In the genomic region with DNA sequence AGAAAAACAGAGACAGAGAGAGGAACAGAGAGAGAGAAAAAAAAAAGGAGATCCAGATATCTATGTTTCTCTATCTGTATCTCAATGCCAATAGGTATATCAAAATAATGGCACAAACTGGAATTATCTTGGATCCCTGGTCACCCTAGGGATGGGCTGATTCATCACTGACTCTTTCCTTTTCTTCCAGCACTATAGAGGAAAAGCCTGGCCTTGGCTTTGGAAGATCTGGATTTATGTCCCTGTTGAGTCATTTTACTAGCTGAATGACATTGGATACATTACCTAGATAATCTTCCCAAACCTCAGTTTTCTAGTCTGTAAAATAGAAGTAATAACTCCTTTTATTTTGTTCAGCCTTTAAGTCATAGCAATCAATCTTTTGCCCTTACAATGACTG, we compare ENCODE assay signal across 25 cellular contexts.
"Had no signal": no experiment of that assay in that cellular context is flagged by ENCODE, and none has a peak within 500 bp of the region (broad histone marks: within the 10 kb centered on the region; RNA-seq: fewer than 3 reads in every experiment).

No MANE protein-coding gene starts in this region.

- H3K4me3 Mint-ChIP-seq: mesothelial cell of epicardium; naive B cell; natural killer cell; nephron progenitor cell; stimulated activated naive B cell treated with anti-CD40 and anti-IgM and Interleukin-4, amounts not matched to agents 10 μg/mL and 1 μg/mL and 100 μg/mL, for 72 hours had no signal

- H3K9me3 Mint-ChIP-seq: mesothelial cell of epicardium; naive B cell; natural killer cell; nephron progenitor cell; stimulated activated naive B cell treated with anti-CD40 and anti-IgM and Interleukin-4, amounts not matched to agents 10 μg/mL and 1 μg/mL and 100 μg/mL, for 72 hours had no signal

- H3K4me1 Mint-ChIP-seq: mesothelial cell of epicardium; naive B cell; natural killer cell; stimulated activated naive B cell treated with anti-CD40 and anti-IgM and Interleukin-4, amounts not matched to agents 10 μg/mL and 1 μg/mL and 100 μg/mL, for 72 hours had no signal

- H3K27me3 ChIP-seq: pancreas, stomach, testis, thyroid gland, transverse colon, upper lobe of left lung, vagina had no signal

- DNase-seq: islet precursor cell; left ventricle myocardium inferior; mesendoderm; naive B cell; natural killer cell; nephron progenitor cell; pancreas; posterior cingulate gyrus; retina; stimulated activated CD4-positive, alpha-beta T cell treated with anti-CD3 and anti-CD28 coated beads, Interleukin-12 subunit alpha, Interleukin-12 subunit beta, amount 100 ng/mL, for 4 hours; stimulated activated CD4-positive, alpha-beta T cell treated with anti-CD3 and anti-CD28 coated beads, Interleukin-15, amount 100 ng/mL, for 24 hours; stimulated activated CD4-positive, alpha-beta T cell treated with anti-CD3 and anti-CD28 coated beads, Interleukin-2, amount 100 ng/mL, for 24 hours; stimulated activated CD4-positive, alpha-beta T cell treated with anti-CD3 and anti-CD28 coated beads, Interleukin-4, amount 100 ng/mL, for 1 hour; stimulated activated naive B cell treated with anti-CD40 and anti-IgM and Interleukin-4, amounts not matched to agents 10 μg/mL and 1 μg/mL and 100 μg/mL, for 72 hours; stimulated activated naive CD8-positive, alpha-beta T cell treated with anti-CD3 and anti-CD28 coated beads, Interleukin-15, Interleukin-2, amounts not matched to agents 100 U/mL and 50 U/mL, for 24 hours; stomach; testis; thyroid gland; transverse colon; upper lobe of left lung had no signal

- H3K27ac Mint-ChIP-seq: mesothelial cell of epicardium; naive B cell; natural killer cell; nephron progenitor cell; stimulated activated naive B cell treated with anti-CD40 and anti-IgM and Interleukin-4, amounts not matched to agents 10 μg/mL and 1 μg/mL and 100 μg/mL, for 72 hours had no signal

- H3K36me3 Mint-ChIP-seq: mesothelial cell of epicardium; naive B cell; natural killer cell; stimulated activated naive B cell treated with anti-CD40 and anti-IgM and Interleukin-4, amounts not matched to agents 10 μg/mL and 1 μg/mL and 100 μg/mL, for 72 hours had no signal

- H3K4me1 ChIP-seq: left ventricle myocardium inferior, pancreas, prostate gland, stomach, testis, thyroid gland, transverse colon, upper lobe of left lung had no signal

- H3K4me3 ChIP-seq: left ventricle myocardium inferior, lung, pancreas, prostate gland, skin epidermis, stomach, testis, thyroid gland, transverse colon, upper lobe of left lung, vagina had no signal

- H3K36me3 ChIP-seq: left ventricle myocardium inferior, pancreas, prostate gland, stomach, thyroid gland, transverse colon, upper lobe of left lung, vagina had no signal

- H3K9me3 ChIP-seq: left ventricle myocardium inferior, pancreas, prostate gland, stomach, testis, thyroid gland, transverse colon, upper lobe of left lung, vagina had no signal

- H3K27ac ChIP-seq: left ventricle myocardium inferior, pancreas, prostate gland, stomach, testis, thyroid gland, transverse colon, upper lobe of left lung, vagina had no signal

- ATAC-seq: natural killer cell; stimulated activated naive B cell treated with anti-CD40 and anti-IgM and Interleukin-4, amounts not matched to agents 10 μg/mL and 1 μg/mL and 100 μg/mL, for 72 hours; stimulated activated naive CD8-positive, alpha-beta T cell treated with anti-CD3 and anti-CD28 coated beads, Interleukin-15, Interleukin-2, amounts not matched to agents 100 U/mL and 50 U/mL, for 24 hours had no signal
